33 cellular contexts compared by ENCODE assay signal in genomic region chr3:103403191-103403590, GRCh38.
"Had no signal": no experiment of that assay in that cellular context is flagged by ENCODE, and none has a peak within 500 bp of the region (broad histone marks: within the 10 kb centered on the region; RNA-seq: fewer than 3 reads in every experiment).

No MANE protein-coding gene starts in this region.

- DNase-seq: activated CD4-positive, alpha-beta memory T cell treated with anti-CD3 and anti-CD28 coated beads for 36 hours; activated CD4-positive, alpha-beta T cell treated with anti-CD3 and anti-CD28 coated beads for 36 hours; activated CD4-positive, alpha-beta T cell treated with anti-CD3 and anti-CD28 coated beads, Interleukin-2, amount 10 ng/mL, durations not matched to agents 24 days and 14 days; activated CD4-positive, CD25-positive, alpha-beta regulatory T cell; activated CD4-positive, CD25-positive, alpha-beta regulatory T cell treated with anti-CD3 and anti-CD28 coated beads, Interleukin-2, amount 50 U/mL, for 72 hours; activated CD8-positive, alpha-beta memory T cell treated with anti-CD3 and anti-CD28 coated beads, Interleukin-2, amount 10 ng/mL, durations not matched to agents 7 days and 5 days; activated CD8-positive, alpha-beta memory T cell treated with anti-CD3 and anti-CD28 coated beads, Interleukin-2, amount 50 U/mL, for 4 hours; activated CD8-positive, alpha-beta T cell treated with anti-CD3 and anti-CD28 coated beads, Interleukin-2, amount 10 ng/mL, durations not matched to agents 7 days and 5 days; activated gamma-delta T cell; activated naive CD4-positive, alpha-beta T cell; activated naive CD4-positive, alpha-beta T cell treated with anti-CD3 and anti-CD28 coated beads, Interleukin-2, amount 10 ng/mL, durations not matched to agents 7 days and 5 days; activated T-cell treated with anti-CD3 and anti-CD28 coated beads, Interleukin-2, amount 50 U/mL, for 24 hours; activated T-cell treated with anti-CD3 and anti-CD28 coated beads, Interleukin-2, amount 50 U/mL, for 72 hours; amniotic stem cell; anterior cingulate cortex; brain microvascular endothelial cell; dorsolateral prefrontal cortex; effector memory CD4-positive, alpha-beta T cell; erythroblast; foreskin keratinocyte; gastrocnemius medialis; glutamatergic neuron; heart left ventricle; T-helper 1 cell; T-helper 17 cell; T1000; WERI-Rb-1 had no signal

- H3K36me3 Mint-ChIP-seq: activated CD4-positive, alpha-beta memory T cell treated with anti-CD3 and anti-CD28 coated beads for 36 hours; activated CD8-positive, alpha-beta memory T cell treated with anti-CD3 and anti-CD28 coated beads, Interleukin-2, amount 10 ng/mL, durations not matched to agents 7 days and 5 days; activated naive CD4-positive, alpha-beta T cell treated with anti-CD3 and anti-CD28 coated beads, Interleukin-2, amount 10 ng/mL, durations not matched to agents 7 days and 5 days; activated naive CD8-positive, alpha-beta T cell had no signal

- H3K27me3 ChIP-seq: brain microvascular endothelial cell, dorsolateral prefrontal cortex, esophagus muscularis mucosa, foreskin keratinocyte, gastrocnemius medialis, heart left ventricle had no signal

- H3K4me3 ChIP-seq: coronary artery, dorsolateral prefrontal cortex, esophagus muscularis mucosa, gastrocnemius medialis, heart left ventricle had no signal

- H3K4me1 Mint-ChIP-seq: activated CD4-positive, alpha-beta T cell treated with anti-CD3 and anti-CD28 coated beads for 36 hours; activated CD4-positive, alpha-beta T cell treated with anti-CD3 and anti-CD28 coated beads, Interleukin-2, amount 10 ng/mL, durations not matched to agents 24 days and 14 days; activated CD8-positive, alpha-beta memory T cell treated with anti-CD3 and anti-CD28 coated beads, Interleukin-2, amount 10 ng/mL, durations not matched to agents 7 days and 5 days; activated naive CD4-positive, alpha-beta T cell treated with anti-CD3 and anti-CD28 coated beads, Interleukin-2, amount 10 ng/mL, durations not matched to agents 7 days and 5 days; central memory CD8-positive, alpha-beta T cell; T-helper 17 cell had no signal

- H3K36me3 ChIP-seq: brain microvascular endothelial cell, esophagus muscularis mucosa, gastrocnemius medialis, heart left ventricle, WERI-Rb-1 had no signal

- H3K9me3 Mint-ChIP-seq: activated CD4-positive, alpha-beta T cell treated with anti-CD3 and anti-CD28 coated beads, Interleukin-2, amount 10 ng/mL, durations not matched to agents 24 days and 14 days; activated naive CD4-positive, alpha-beta T cell treated with anti-CD3 and anti-CD28 coated beads, Interleukin-2, amount 10 ng/mL, durations not matched to agents 7 days and 5 days; dendritic cell treated with granulocyte-macrophage colony-stimulating factor and Interleukin-4, amounts not matched to agents 40 ng/mL and 50 ng/mL, for 4 days; T-helper 2 cell treated with Interferon-gamma antibody and Interleukin-4, amounts not matched to agents 5 μg/mL and 100 μg/mL, for 36 hours had no signal

- H3K9me3 ChIP-seq: esophagus muscularis mucosa, gastrocnemius medialis had no signal

- H3K4me1 ChIP-seq: esophagus muscularis mucosa, foreskin keratinocyte, gastrocnemius medialis, heart left ventricle had no signal

- H3K27ac ChIP-seq: brain microvascular endothelial cell, coronary artery, dorsolateral prefrontal cortex, esophagus muscularis mucosa, foreskin keratinocyte, gastrocnemius medialis, heart left ventricle, WERI-Rb-1 had no signal

- H3K27ac Mint-ChIP-seq: activated CD4-positive, alpha-beta memory T cell treated with anti-CD3 and anti-CD28 coated beads for 36 hours; activated CD4-positive, alpha-beta T cell treated with anti-CD3 and anti-CD28 coated beads for 36 hours; activated CD4-positive, alpha-beta T cell treated with anti-CD3 and anti-CD28 coated beads, Interleukin-2, amount 10 ng/mL, durations not matched to agents 24 days and 14 days; activated CD8-positive, alpha-beta memory T cell treated with anti-CD3 and anti-CD28 coated beads, Interleukin-2, amount 10 ng/mL, durations not matched to agents 7 days and 5 days; activated CD8-positive, alpha-beta T cell treated with anti-CD3 and anti-CD28 coated beads, Interleukin-2, amount 10 ng/mL, durations not matched to agents 7 days and 5 days; activated naive CD4-positive, alpha-beta T cell treated with anti-CD3 and anti-CD28 coated beads, Interleukin-2, amount 10 ng/mL, durations not matched to agents 7 days and 5 days; activated naive CD8-positive, alpha-beta T cell; activated T-cell treated with anti-CD3 and anti-CD28 coated beads, Interleukin-2, amount 50 U/mL, for 24 hours; activated T-cell treated with anti-CD3 and anti-CD28 coated beads, Interleukin-2, amount 50 U/mL, for 72 hours; dendritic cell treated with granulocyte-macrophage colony-stimulating factor and Interleukin-4, amounts not matched to agents 40 ng/mL and 50 ng/mL, for 4 days; T-helper 17 cell; T-helper 2 cell treated with Interferon-gamma antibody and Interleukin-4, amounts not matched to agents 5 μg/mL and 100 μg/mL, for 36 hours had no signal

- H3K4me3 Mint-ChIP-seq: activated CD4-positive, alpha-beta memory T cell treated with anti-CD3 and anti-CD28 coated beads for 36 hours; activated CD4-positive, alpha-beta T cell treated with anti-CD3 and anti-CD28 coated beads for 36 hours; activated CD4-positive, alpha-beta T cell treated with anti-CD3 and anti-CD28 coated beads, Interleukin-2, amount 10 ng/mL, durations not matched to agents 24 days and 14 days; activated CD8-positive, alpha-beta memory T cell treated with anti-CD3 and anti-CD28 coated beads, Interleukin-2, amount 10 ng/mL, durations not matched to agents 7 days and 5 days; activated CD8-positive, alpha-beta T cell treated with anti-CD3 and anti-CD28 coated beads, Interleukin-2, amount 10 ng/mL, durations not matched to agents 7 days and 5 days; activated naive CD4-positive, alpha-beta T cell treated with anti-CD3 and anti-CD28 coated beads, Interleukin-2, amount 10 ng/mL, durations not matched to agents 7 days and 5 days; activated naive CD8-positive, alpha-beta T cell; activated T-cell treated with anti-CD3 and anti-CD28 coated beads, Interleukin-2, amount 50 U/mL, for 24 hours; activated T-cell treated with anti-CD3 and anti-CD28 coated beads, Interleukin-2, amount 50 U/mL, for 72 hours; central memory CD8-positive, alpha-beta T cell; dendritic cell treated with granulocyte-macrophage colony-stimulating factor and Interleukin-4, amounts not matched to agents 40 ng/mL and 50 ng/mL, for 4 days; T-helper 17 cell; T-helper 2 cell treated with Interferon-gamma antibody and Interleukin-4, amounts not matched to agents 5 μg/mL and 100 μg/mL, for 36 hours had no signal

- H3K27me3 Mint-ChIP-seq: activated CD4-positive, alpha-beta memory T cell treated with anti-CD3 and anti-CD28 coated beads for 36 hours; activated CD4-positive, alpha-beta T cell treated with anti-CD3 and anti-CD28 coated beads for 36 hours; activated CD4-positive, alpha-beta T cell treated with anti-CD3 and anti-CD28 coated beads, Interleukin-2, amount 10 ng/mL, durations not matched to agents 24 days and 14 days; activated CD8-positive, alpha-beta memory T cell treated with anti-CD3 and anti-CD28 coated beads, Interleukin-2, amount 10 ng/mL, durations not matched to agents 7 days and 5 days; activated naive CD4-positive, alpha-beta T cell treated with anti-CD3 and anti-CD28 coated beads, Interleukin-2, amount 10 ng/mL, durations not matched to agents 7 days and 5 days; activated naive CD8-positive, alpha-beta T cell; activated T-cell treated with anti-CD3 and anti-CD28 coated beads, Interleukin-2, amount 50 U/mL, for 24 hours; central memory CD8-positive, alpha-beta T cell; dendritic cell treated with granulocyte-macrophage colony-stimulating factor and Interleukin-4, amounts not matched to agents 40 ng/mL and 50 ng/mL, for 4 days; T-helper 17 cell had no signal
